1 cellular context compared by ENCODE assay signal in the genomic region with DNA sequence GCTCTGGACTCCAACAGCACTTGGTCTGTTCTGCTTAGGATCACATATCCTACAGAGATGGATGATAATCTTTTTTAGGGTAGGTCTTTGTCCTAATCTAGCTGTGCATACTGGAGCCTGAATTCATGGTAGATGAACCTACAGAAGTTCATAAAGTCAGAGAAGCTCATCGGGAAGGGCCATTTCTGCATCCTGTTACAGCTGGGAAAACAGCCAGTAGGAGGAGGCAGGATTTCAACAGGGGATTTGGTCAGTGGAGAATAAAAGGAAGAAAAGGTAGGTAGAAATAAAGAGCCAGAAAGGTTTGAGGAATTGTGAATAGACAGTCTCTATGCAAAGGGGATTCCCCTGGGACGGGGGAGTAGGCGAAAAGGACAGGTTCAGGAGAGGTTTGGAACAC.
TF ChIP-seq lines count a peak whose summit lies in the region.

No MANE protein-coding gene starts in this region.

TF ChIP-seq in K562, 482 proteins besides CTCF, POLR2A, EP300 and RAD21:
- TF ChIP-seq HOMEZ (CRISPR knock-in tag; IDR thresholded peaks at IDR 0.05) (no peak), CBFA2T3 (IDR thresholded peaks at IDR 0.05) (no peak)
